Comparison of ENCODE assay signal across 8 cellular contexts in genomic region chrX:47145408-47146120, GRCh38. TPM values are rescaled to one million over a fixed set of nuclear protein-coding genes. Genes with fewer than 3 reads are reported as not detected.
A peak's percentile ranks its signal among the peaks of the same experiment; 100 is the strongest.
DNase-seq lines count a peak whose midpoint lies in the region; ATAC-seq, FAIRE-seq and TF ChIP-seq lines count a peak whose summit lies in the region.

No MANE protein-coding gene starts in this region.

- peaks cover 17% of the 10 kb centered on the region for H3K4me1 ChIP-seq in A549
- H3K4me1 ChIP-seq in trophoblast cell (ENCODE audit: control insufficient read depth in 1 of 2, insufficient read depth in 2 of 2, low read length in 2 of 2), result peaks cover 7% of the 10 kb centered on the region in 2 experiments

- peak overlapping the region; percentile 95 for H3K9ac ChIP-seq in trophoblast cell (ENCODE audit: low read length)

- peaks cover 10% of the 10 kb centered on the region for H3K79me1 ChIP-seq in trophoblast cell (ENCODE audit: low read length)

- H3K4me3 Mint-ChIP-seq in activated CD4-positive, alpha-beta memory T cell treated with anti-CD3 and anti-CD28 coated beads, Interleukin-2, amount 10 ng/mL, durations not matched to agents 7 days and 5 days, result peak overlapping the region; percentile 97

- peaks cover 3% of the 10 kb centered on the region for H3K9me3 Mint-ChIP-seq in activated CD4-positive, alpha-beta memory T cell treated with anti-CD3 and anti-CD28 coated beads, Interleukin-2, amount 10 ng/mL, durations not matched to agents 7 days and 5 days

- H3K9me3 ChIP-seq in A549 (no peaks in the 10 kb centered on the region), trophoblast cell (ENCODE audit: insufficient read depth, low read depth, low read length) (no peaks in the 10 kb centered on the region)

- H3K27ac Mint-ChIP-seq in activated CD4-positive, alpha-beta memory T cell treated with anti-CD3 and anti-CD28 coated beads, Interleukin-2, amount 10 ng/mL, durations not matched to agents 7 days and 5 days, result peak overlapping the region; percentile 99

- H3K4ac ChIP-seq in trophoblast cell (ENCODE audit: low read depth, low read length), result peak overlapping the region; percentile 100

- H3K36me3 Mint-ChIP-seq in activated CD4-positive, alpha-beta memory T cell treated with anti-CD3 and anti-CD28 coated beads, Interleukin-2, amount 10 ng/mL, durations not matched to agents 7 days and 5 days (ENCODE audit: low read depth), result peaks cover 45% of the 10 kb centered on the region

- H3K14ac ChIP-seq in trophoblast cell (ENCODE audit: low read length), result peak overlapping the region; percentile 98

- H3K4me3 ChIP-seq in A549 (peak overlapping the region; percentile 79), foreskin fibroblast (ENCODE audit: low read depth in 1 of 2, low read length in 2 of 2) (peak overlapping the region; percentile 75 to 83), trophoblast cell (ENCODE audit: low read depth, low read length) (peak overlapping the region; percentile 90)

- TF ChIP-seq EP300 in A549 (IDR thresholded peaks at IDR 0.05), result no peak

- H4K91ac ChIP-seq in trophoblast cell (ENCODE audit: low read depth, low read length), result peak overlapping the region; percentile 98

- H3K4me2 ChIP-seq in A549, result peak overlapping the region; percentile 94
- H3K4me2 ChIP-seq in trophoblast cell (ENCODE audit: low read length), result peak overlapping the region; percentile 55

- peak overlapping the region; percentile 81 for H2BK5ac ChIP-seq in trophoblast cell (ENCODE audit: low read depth, low read length, poor library complexity)

- peak in 1 of 2 experiments; percentile 25 for DNase-seq in A549 (ENCODE audit: low read depth in 1 of 2, low spot score in 1 of 2)
- no peak for DNase-seq in activated CD4-positive, alpha-beta memory T cell treated with anti-CD3 and anti-CD28 coated beads, Interleukin-2, amount 10 ng/mL, durations not matched to agents 7 days and 5 days
- no peak for DNase-seq in foreskin fibroblast
- DNase-seq in trophoblast cell, result no peak
- DNase-seq in KG1 (lab: John Stamatoyannopoulos, UW), result no peak
- DNase-seq in ureter (ENCODE audit: low spot score), result no peak

- H3K27ac ChIP-seq in A549, result peak overlapping the region; percentile 90 to 97
- peak overlapping the region; percentile 91 for H3K27ac ChIP-seq in trophoblast cell (ENCODE audit: low read depth, low read length)

- H3K79me2 ChIP-seq in trophoblast cell (ENCODE audit: control insufficient read depth, insufficient read depth, low read length, poor library complexity), result peaks cover 31% of the 10 kb centered on the region

- peaks cover 15 to 17% of the 10 kb centered on the region in 2 experiments for H3K36me3 ChIP-seq in trophoblast cell (ENCODE audit: control insufficient read depth in 1 of 2, insufficient read depth in 2 of 2, low read length in 2 of 2)

- ATAC-seq in A549 (peak; percentile 57 to 62; a peak in 5 of 6 replicates), GM18502 (IDR thresholded peaks at IDR 0.05; ENCODE audit: poor library complexity, unreplicated experiment) (peak; percentile 32), HG03135 (IDR thresholded peaks at IDR 0.05; ENCODE audit: unreplicated experiment) (peak; percentile 16)

- no peak for FAIRE-seq in A549 (lab: Jason Lieb, UNC)

- peak overlapping the region; percentile 96 for H4K8ac ChIP-seq in trophoblast cell (ENCODE audit: low read depth, low read length)

- no peak overlapping the region for H2BK12ac ChIP-seq in trophoblast cell (ENCODE audit: low read length)

- no peak overlapping the region for H3K23ac ChIP-seq in trophoblast cell (ENCODE audit: low read length)

- H2BK120ac ChIP-seq in trophoblast cell (ENCODE audit: insufficient read depth, low read length, poor library complexity), result peak overlapping the region; percentile 70

- under 1% methylated on average over 29 of the region's 37 CpGs for WGBS in A549 (ENCODE audit: missing lambda C conversion rate)
- WGBS in trophoblast cell (ENCODE audit: extremely low coverage, insufficient coverage, insufficient read length), result no CpG with 5 or more reads among the region's 37 CpGs

- H2AK5ac ChIP-seq in trophoblast cell (ENCODE audit: low read length), result peak overlapping the region; percentile 76

- H3K4me1 Mint-ChIP-seq in activated CD4-positive, alpha-beta memory T cell treated with anti-CD3 and anti-CD28 coated beads, Interleukin-2, amount 10 ng/mL, durations not matched to agents 7 days and 5 days, result peaks cover 40% of the 10 kb centered on the region

- H2AFZ ChIP-seq in trophoblast cell (ENCODE audit: insufficient read depth, low read length, poor library complexity), result peak overlapping the region; percentile 85

- POLR2A ChIA-PET in A549 (lab: Yijun Ruan, JAX), result interaction anchor here (0.7 to 3.1 kb wide), 5 partner anchors 11 to 72 kb away, joined by 3 to 17 read pairs (median 6); partner anchors contain the start of gene CDK16
- POLR2A ChIA-PET in activated CD4-positive, alpha-beta memory T cell treated with anti-CD3 and anti-CD28 coated beads, Interleukin-2, amount 10 ng/mL, durations not matched to agents 7 days and 5 days (lab: Charles Lee), result interaction anchor here (1.0 to 4.1 kb wide), 13 partner anchors 11 to 1429 kb away, joined by 3 to 55 read pairs (median 10); partner anchors contain the start of genes CDK16, RBM3, RP2 and UBA1

- no peak for TF ChIP-seq POLR2A in A549 (IDR thresholded peaks at IDR 0.05; ENCODE audit: low read length)

- TF ChIP-seq CTCF in A549 (IDR thresholded peaks at IDR 0.05) (no peak), foreskin fibroblast (IDR thresholded peaks at IDR 0.05; ENCODE audit: low read depth, low read length) (no peak)

- CTCF ChIA-PET in A549 (lab: Yijun Ruan, JAX), result interaction anchor here (0.6 to 1.4 kb wide), 8 partner anchors 10 to 503 kb away, joined by 3 to 10 read pairs (median 4); no protein-coding TSS in a partner anchor
- CTCF ChIA-PET in activated CD4-positive, alpha-beta memory T cell treated with anti-CD3 and anti-CD28 coated beads, Interleukin-2, amount 10 ng/mL, durations not matched to agents 7 days and 5 days (lab: Charles Lee), result interaction anchor here (0.8 to 1.4 kb wide), 11 partner anchors 8 to 411 kb away, joined by 3 to 8 read pairs (median 5); no protein-coding TSS in a partner anchor

- TF ChIP-seq RAD21 in A549 (conservative IDR thresholded peaks at IDR 0.05 in 1 of 2, IDR thresholded peaks at IDR 0.05 in 1 of 2), result no peak

- no peaks in the 10 kb centered on the region for H3K27me3 ChIP-seq in trophoblast cell (ENCODE audit: insufficient read depth, low read length)

- H4K12ac ChIP-seq in trophoblast cell (ENCODE audit: low read depth, low read length), result peak overlapping the region; percentile 79

- H3K27me3 Mint-ChIP-seq in activated CD4-positive, alpha-beta memory T cell treated with anti-CD3 and anti-CD28 coated beads, Interleukin-2, amount 10 ng/mL, durations not matched to agents 7 days and 5 days, result no peaks in the 10 kb centered on the region

- H3K18ac ChIP-seq in trophoblast cell (ENCODE audit: low read length), result peak overlapping the region; percentile 99

TF ChIP-seq in A549, 52 proteins besides CTCF, POLR2A, EP300 and RAD21:
- TF ChIP-seq PHF8 (IDR thresholded peaks at IDR 0.05; ENCODE audit: borderline replicate concordance, low read depth), result 0 out of 2 replicates have a peak, but pooled peaks have one; percentile 46
- no peak for TF ChIP-seq CEBPB (IDR thresholded peaks at IDR 0.05)

RNA-seq across cellular contexts. Expression of gene RBM10, which starts 0.5 kb away (rescaled TPM):
- polyA plus RNA-seq in A549 (2011; rRNA removed) (16.4 and 21.1 TPM in 2 replicates), A549 (2017; fragmentation: RNase III; extraction: RNeasy Plus Mini Kit Qiagen cat#74134 plus additional on column Dnase treatment) (29.8 to 35.2 TPM (median 33.0 TPM) in 3 replicates)
- 44.2 and 54.6 TPM in 2 replicates for polyA plus RNA-seq in A549 (2012; cell fraction: cytosol; rRNA removed)
- 78.7 and 100 TPM in 2 replicates for polyA plus RNA-seq in A549 (2012; cell fraction: nucleus; rRNA removed)
- polyA minus RNA-seq in A549 (2011; rRNA and poly(A)+ RNA removed), result 24.2 and 34.9 TPM in 2 replicates
- 10 to 100 TPM; 55.3 to 57.0 TPM for total RNA-seq in activated CD4-positive, alpha-beta memory T cell treated with anti-CD3 and anti-CD28 coated beads, Interleukin-2, amount 10 ng/mL, durations not matched to agents 7 days and 5 days
- polyA plus RNA-seq in trophoblast cell (2013), result 39.7 and 40.1 TPM in 2 replicates
- total RNA-seq in ureter, result 38.5 TPM

RNA-seq across cellular contexts. Expression of gene NDUFB11, which starts 1.1 kb away (rescaled TPM):
- 84.5 and 101 TPM in 2 replicates for polyA plus RNA-seq in A549 (2011; rRNA removed)
- polyA plus RNA-seq in A549 (2012; cell fraction: cytosol; rRNA removed), result 174 and 203 TPM in 2 replicates
- polyA plus RNA-seq in A549 (2012; cell fraction: nucleus; rRNA removed), result 101 and 116 TPM in 2 replicates
- polyA plus RNA-seq in A549 (2017; fragmentation: RNase III; extraction: RNeasy Plus Mini Kit Qiagen cat#74134 plus additional on column Dnase treatment), result 139 to 147 TPM (median 145 TPM) in 3 replicates
- polyA minus RNA-seq in A549 (2011; rRNA and poly(A)+ RNA removed), result 77.5 and 105 TPM in 2 replicates
- total RNA-seq in activated CD4-positive, alpha-beta memory T cell treated with anti-CD3 and anti-CD28 coated beads, Interleukin-2, amount 10 ng/mL, durations not matched to agents 7 days and 5 days, result 10 to 100 TPM; 89.0 to 89.8 TPM
- polyA plus RNA-seq in trophoblast cell (2013), result 94.5 and 94.9 TPM in 2 replicates
- 77.2 TPM for total RNA-seq in ureter

RNA-seq across cellular contexts. Expression of gene UBA1, which starts 48.1 kb away (rescaled TPM):
- 160 and 192 TPM in 2 replicates for polyA plus RNA-seq in A549 (2011; rRNA removed)
- 266 and 294 TPM in 2 replicates for polyA plus RNA-seq in A549 (2012; cell fraction: cytosol; rRNA removed)
- 588 and 645 TPM in 2 replicates for polyA plus RNA-seq in A549 (2012; cell fraction: nucleus; rRNA removed)
- 188 to 196 TPM (median 192 TPM) in 3 replicates for polyA plus RNA-seq in A549 (2017; fragmentation: RNase III; extraction: RNeasy Plus Mini Kit Qiagen cat#74134 plus additional on column Dnase treatment)
- 293 and 297 TPM in 2 replicates for polyA minus RNA-seq in A549 (2011; rRNA and poly(A)+ RNA removed)
- total RNA-seq in activated CD4-positive, alpha-beta memory T cell treated with anti-CD3 and anti-CD28 coated beads, Interleukin-2, amount 10 ng/mL, durations not matched to agents 7 days and 5 days, result 100 to 1,000 TPM; 180 to 187 TPM
- polyA plus RNA-seq in trophoblast cell (2013), result 138 and 139 TPM in 2 replicates
- total RNA-seq in ureter, result 193 TPM
